Comparison of ENCODE assay signal across 17 cellular contexts in genomic region chr7:118324790-118325449, GRCh38.
"Had no signal": no experiment of that assay in that cellular context is flagged by ENCODE, and none has a peak within 500 bp of the region (broad histone marks: within the 10 kb centered on the region; RNA-seq: fewer than 3 reads in every experiment).

No MANE protein-coding gene starts in this region.

- ATAC-seq: effector memory CD8-positive, alpha-beta T cell; gastrocnemius medialis; heart right ventricle; left lobe of liver; mucosa of descending colon; naive thymus-derived CD4-positive, alpha-beta T cell; pancreas had no signal

- H3K27ac Mint-ChIP-seq: activated naive CD4-positive, alpha-beta T cell treated with anti-CD3 and anti-CD28 coated beads for 36 hours; activated T-helper 2 cell treated with anti-CD3 and anti-CD28 coated beads, Interferon-gamma antibody, Interleukin-2, Interleukin-4, amounts not matched to agents 10 μg/mL and 5 μg/mL and 100 μg/mL, durations not matched to agents 14 hours and 24 hours and 36 hours; dendritic cell treated with granulocyte-macrophage colony-stimulating factor and Interleukin-4, amounts not matched to agents 40 ng/mL and 50 ng/mL, for 4 days; effector memory CD8-positive, alpha-beta T cell; naive thymus-derived CD4-positive, alpha-beta T cell had no signal

- H3K36me3 Mint-ChIP-seq: naive thymus-derived CD4-positive, alpha-beta T cell had no signal

- H3K4me3 Mint-ChIP-seq: activated naive CD4-positive, alpha-beta T cell treated with anti-CD3 and anti-CD28 coated beads for 36 hours; dendritic cell treated with granulocyte-macrophage colony-stimulating factor and Interleukin-4, amounts not matched to agents 40 ng/mL and 50 ng/mL, for 4 days; effector memory CD8-positive, alpha-beta T cell; naive thymus-derived CD4-positive, alpha-beta T cell had no signal

- H3K9me3 Mint-ChIP-seq: activated naive CD4-positive, alpha-beta T cell treated with anti-CD3 and anti-CD28 coated beads for 36 hours; activated T-helper 2 cell treated with anti-CD3 and anti-CD28 coated beads, Interferon-gamma antibody, Interleukin-2, Interleukin-4, amounts not matched to agents 10 μg/mL and 5 μg/mL and 100 μg/mL, durations not matched to agents 14 hours and 24 hours and 36 hours; dendritic cell treated with granulocyte-macrophage colony-stimulating factor and Interleukin-4, amounts not matched to agents 40 ng/mL and 50 ng/mL, for 4 days; effector memory CD8-positive, alpha-beta T cell had no signal

- DNase-seq: activated CD4-positive, alpha-beta T cell treated with anti-CD3 and anti-CD28 coated beads for 1 hour; activated CD4-positive, alpha-beta T cell treated with anti-CD3 and anti-CD28 coated beads, Interleukin-2, amount 50 U/mL, for 4 hours; activated naive CD4-positive, alpha-beta T cell treated with anti-CD3 and anti-CD28 coated beads for 36 hours; activated T-cell treated with anti-CD3 and anti-CD28 coated beads, Interleukin-2, amount 50 U/mL, for 1 hour; cerebellar nuclear complex; effector memory CD8-positive, alpha-beta T cell; gastrocnemius medialis; heart right ventricle; mucosa of descending colon; naive thymus-derived CD4-positive, alpha-beta T cell; sigmoid colon; spleen; stomach had no signal
